In genomic region chr12:64222011-64222765, GRCh38 we compare ENCODE assay signal across 1 cellular context.
TF ChIP-seq lines count a peak whose summit lies in the region.

KICS2 (minus strand) TSS chr12:64222296; CDS start chr12:64222237, 59 bp downstream.

TF ChIP-seq in HEK293, 187 proteins besides CTCF, POLR2A, EP300 and RAD21 (continued from another document and continues in another):
- TF ChIP-seq KLF17 (tag by site-specific recombination; IDR thresholded peaks at IDR 0.05) (peak; percentile 85), ZNF148 (tag by site-specific recombination; IDR thresholded peaks at IDR 0.05; ENCODE audit: borderline replicate concordance) (no peak), ZFP37 (tag by site-specific recombination; IDR thresholded peaks at IDR 0.05) (peak; percentile 92; the same call in 1 of the 2 replicates), ZNF184 (tag by site-specific recombination; IDR thresholded peaks at IDR 0.05) (peak; percentile 79), ZNF202 (tag by site-specific recombination; IDR thresholded peaks at IDR 0.05; ENCODE audit: borderline replicate concordance) (no peak), ZNF157 (tag by site-specific recombination; IDR thresholded peaks at IDR 0.05) (no peak), KLF1 (tag by site-specific recombination; IDR thresholded peaks at IDR 0.05) (no peak), ZNF138 (tag by site-specific recombination; IDR thresholded peaks at IDR 0.05; ENCODE audit: borderline replicate concordance) (no peak), ZNF600 (tag by site-specific recombination; IDR thresholded peaks at IDR 0.05) (peak; percentile 92), ZNF423 (tag by site-specific recombination; IDR thresholded peaks at IDR 0.05) (no peak; the same call in 1 of the 2 replicates), BCL11A (tag by site-specific recombination; IDR thresholded peaks at IDR 0.05; ENCODE audit: low read depth) (no peak), ZNF2 (tag by site-specific recombination; IDR thresholded peaks at IDR 0.05) (no peak; the same call in 1 of the 2 replicates), GLIS2 (tag by site-specific recombination; IDR thresholded peaks at IDR 0.05) (peak; percentile 71), ZNF433 (tag by site-specific recombination; IDR thresholded peaks at IDR 0.05; ENCODE audit: low read depth) (no peak), HOXA7 (CRISPR knock-in tag; IDR thresholded peaks at IDR 0.05; ENCODE audit: borderline replicate concordance) (no peak), YY2 (tag by site-specific recombination; IDR thresholded peaks at IDR 0.05) (no peak), HOXD13 (CRISPR knock-in tag; IDR thresholded peaks at IDR 0.05; ENCODE audit: borderline replicate concordance) (no peak), WT1 (tag by site-specific recombination; IDR thresholded peaks at IDR 0.05) (0 out of 2 replicates have a peak, but pooled peaks have one; percentile 48), ZNF501 (tag by site-specific recombination; IDR thresholded peaks at IDR 0.05) (peak; percentile 79), MEIS1 (CRISPR knock-in tag; IDR thresholded peaks at IDR 0.05; ENCODE audit: borderline replicate concordance) (no peak), GFI1B (tag by site-specific recombination; IDR thresholded peaks at IDR 0.05) (peak; percentile 72; the same call in 1 of the 2 replicates), ZNF529 (tag by site-specific recombination; IDR thresholded peaks at IDR 0.05; ENCODE audit: insufficient replicate concordance) (no peak), ZNF776 (tag by site-specific recombination; IDR thresholded peaks at IDR 0.05; ENCODE audit: borderline replicate concordance) (no peak), ZNF214 (tag by site-specific recombination; IDR thresholded peaks at IDR 0.05; ENCODE audit: borderline replicate concordance) (no peak), ZNF692 (tag by site-specific recombination; IDR thresholded peaks at IDR 0.05) (peak; percentile 91), ZNF558 (tag by site-specific recombination; IDR thresholded peaks at IDR 0.05) (peak; percentile 60), ZNF112 (tag by site-specific recombination; IDR thresholded peaks at IDR 0.05) (no peak), ZNF274 (IDR thresholded peaks at IDR 0.05; ENCODE audit: low read length) (no peak), ZNF274 (tag by site-specific recombination; IDR thresholded peaks at IDR 0.05; ENCODE audit: borderline replicate concordance) (no peak), ZNF174 (tag by site-specific recombination; IDR thresholded peaks at IDR 0.05) (no peak), ZNF155 (tag by site-specific recombination; IDR thresholded peaks at IDR 0.05) (no peak), ZNF768 (tag by site-specific recombination; IDR thresholded peaks at IDR 0.05) (no peak), ZXDB (tag by site-specific recombination; IDR thresholded peaks at IDR 0.05) (peak; percentile 80), ZNF830 (tag by site-specific recombination; IDR thresholded peaks at IDR 0.05; ENCODE audit: low read depth) (no peak), REPIN1 (tag by site-specific recombination; IDR thresholded peaks at IDR 0.05; ENCODE audit: low read depth) (no peak; the same call in 1 of the 2 replicates), BCL11B (tag by site-specific recombination; IDR thresholded peaks at IDR 0.05; ENCODE audit: low read depth) (peak; percentile 35; the same call in 1 of the 2 replicates), EGR2 (tag by site-specific recombination; IDR thresholded peaks at IDR 0.05; ENCODE audit: low read depth) (no peak), KLF7 (tag by site-specific recombination; IDR thresholded peaks at IDR 0.05; ENCODE audit: borderline replicate concordance) (peak; percentile 25; the same call in 1 of the 2 replicates), ZSCAN23 (tag by site-specific recombination; IDR thresholded peaks at IDR 0.05) (no peak; the same call in 1 of the 2 replicates), ZNF629 (tag by site-specific recombination; IDR thresholded peaks at IDR 0.05) (peak; percentile 100), ZNF645 (tag by site-specific recombination; IDR thresholded peaks at IDR 0.05) (no peak), ZNF843 (tag by site-specific recombination; IDR thresholded peaks at IDR 0.05) (peak; percentile 69), ZNF366 (tag by site-specific recombination; conservative IDR thresholded peaks at IDR 0.05) (peak; percentile 77), FEZF1 (tag by site-specific recombination; IDR thresholded peaks at IDR 0.05) (peak; percentile 13; the same call in 1 of the 2 replicates), IKZF3 (tag by site-specific recombination; IDR thresholded peaks at IDR 0.05) (peak; percentile 84; the same call in 1 of the 2 replicates), ZNF10 (tag by site-specific recombination; IDR thresholded peaks at IDR 0.05) (0 out of 2 replicates have a peak, but pooled peaks have one; percentile 27), ZBTB21 (tag by site-specific recombination; IDR thresholded peaks at IDR 0.05) (peak; percentile 100), ZSCAN16 (tag by site-specific recombination; IDR thresholded peaks at IDR 0.05) (no peak), ZSCAN30 (tag by site-specific recombination; IDR thresholded peaks at IDR 0.05) (peak; percentile 57)
- TF ChIP-seq, protein P1, sequence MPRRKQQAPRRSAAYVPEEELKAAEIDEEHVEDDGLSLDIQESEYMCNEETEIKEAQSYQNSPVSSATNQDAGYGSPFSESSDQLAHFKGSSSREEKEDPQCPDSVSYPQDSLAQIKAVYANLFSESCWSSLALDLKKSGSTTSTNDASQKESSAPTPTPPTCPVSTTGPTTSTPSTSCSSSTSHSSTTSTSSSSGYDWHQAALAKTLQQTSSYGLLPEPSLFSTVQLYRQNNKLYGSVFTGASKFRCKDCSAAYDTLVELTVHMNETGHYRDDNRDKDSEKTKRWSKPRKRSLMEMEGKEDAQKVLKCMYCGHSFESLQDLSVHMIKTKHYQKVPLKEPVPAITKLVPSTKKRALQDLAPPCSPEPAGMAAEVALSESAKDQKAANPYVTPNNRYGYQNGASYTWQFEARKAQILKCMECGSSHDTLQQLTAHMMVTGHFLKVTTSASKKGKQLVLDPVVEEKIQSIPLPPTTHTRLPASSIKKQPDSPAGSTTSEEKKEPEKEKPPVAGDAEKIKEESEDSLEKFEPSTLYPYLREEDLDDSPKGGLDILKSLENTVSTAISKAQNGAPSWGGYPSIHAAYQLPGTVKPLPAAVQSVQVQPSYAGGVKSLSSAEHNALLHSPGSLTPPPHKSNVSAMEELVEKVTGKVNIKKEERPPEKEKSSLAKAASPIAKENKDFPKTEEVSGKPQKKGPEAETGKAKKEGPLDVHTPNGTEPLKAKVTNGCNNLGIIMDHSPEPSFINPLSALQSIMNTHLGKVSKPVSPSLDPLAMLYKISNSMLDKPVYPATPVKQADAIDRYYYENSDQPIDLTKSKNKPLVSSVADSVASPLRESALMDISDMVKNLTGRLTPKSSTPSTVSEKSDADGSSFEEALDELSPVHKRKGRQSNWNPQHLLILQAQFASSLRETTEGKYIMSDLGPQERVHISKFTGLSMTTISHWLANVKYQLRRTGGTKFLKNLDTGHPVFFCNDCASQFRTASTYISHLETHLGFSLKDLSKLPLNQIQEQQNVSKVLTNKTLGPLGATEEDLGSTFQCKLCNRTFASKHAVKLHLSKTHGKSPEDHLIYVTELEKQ (tag by site-specific recombination; IDR thresholded peaks at IDR 0.05; ENCODE audit: borderline replicate concordance), result peak; percentile 85; the same call in 1 of the 2 replicates
- TF ChIP-seq, protein P2, sequence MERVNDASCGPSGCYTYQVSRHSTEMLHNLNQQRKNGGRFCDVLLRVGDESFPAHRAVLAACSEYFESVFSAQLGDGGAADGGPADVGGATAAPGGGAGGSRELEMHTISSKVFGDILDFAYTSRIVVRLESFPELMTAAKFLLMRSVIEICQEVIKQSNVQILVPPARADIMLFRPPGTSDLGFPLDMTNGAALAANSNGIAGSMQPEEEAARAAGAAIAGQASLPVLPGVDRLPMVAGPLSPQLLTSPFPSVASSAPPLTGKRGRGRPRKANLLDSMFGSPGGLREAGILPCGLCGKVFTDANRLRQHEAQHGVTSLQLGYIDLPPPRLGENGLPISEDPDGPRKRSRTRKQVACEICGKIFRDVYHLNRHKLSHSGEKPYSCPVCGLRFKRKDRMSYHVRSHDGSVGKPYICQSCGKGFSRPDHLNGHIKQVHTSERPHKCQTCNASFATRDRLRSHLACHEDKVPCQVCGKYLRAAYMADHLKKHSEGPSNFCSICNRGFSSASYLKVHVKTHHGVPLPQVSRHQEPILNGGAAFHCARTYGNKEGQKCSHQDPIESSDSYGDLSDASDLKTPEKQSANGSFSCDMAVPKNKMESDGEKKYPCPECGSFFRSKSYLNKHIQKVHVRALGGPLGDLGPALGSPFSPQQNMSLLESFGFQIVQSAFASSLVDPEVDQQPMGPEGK (tag by site-specific recombination; IDR thresholded peaks at IDR 0.05), result peak; percentile 80
- TF ChIP-seq, protein P3, sequence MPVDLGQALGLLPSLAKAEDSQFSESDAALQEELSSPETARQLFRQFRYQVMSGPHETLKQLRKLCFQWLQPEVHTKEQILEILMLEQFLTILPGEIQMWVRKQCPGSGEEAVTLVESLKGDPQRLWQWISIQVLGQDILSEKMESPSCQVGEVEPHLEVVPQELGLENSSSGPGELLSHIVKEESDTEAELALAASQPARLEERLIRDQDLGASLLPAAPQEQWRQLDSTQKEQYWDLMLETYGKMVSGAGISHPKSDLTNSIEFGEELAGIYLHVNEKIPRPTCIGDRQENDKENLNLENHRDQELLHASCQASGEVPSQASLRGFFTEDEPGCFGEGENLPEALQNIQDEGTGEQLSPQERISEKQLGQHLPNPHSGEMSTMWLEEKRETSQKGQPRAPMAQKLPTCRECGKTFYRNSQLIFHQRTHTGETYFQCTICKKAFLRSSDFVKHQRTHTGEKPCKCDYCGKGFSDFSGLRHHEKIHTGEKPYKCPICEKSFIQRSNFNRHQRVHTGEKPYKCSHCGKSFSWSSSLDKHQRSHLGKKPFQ (tag by site-specific recombination; IDR thresholded peaks at IDR 0.05), result no peak
- TF ChIP-seq, protein P4, sequence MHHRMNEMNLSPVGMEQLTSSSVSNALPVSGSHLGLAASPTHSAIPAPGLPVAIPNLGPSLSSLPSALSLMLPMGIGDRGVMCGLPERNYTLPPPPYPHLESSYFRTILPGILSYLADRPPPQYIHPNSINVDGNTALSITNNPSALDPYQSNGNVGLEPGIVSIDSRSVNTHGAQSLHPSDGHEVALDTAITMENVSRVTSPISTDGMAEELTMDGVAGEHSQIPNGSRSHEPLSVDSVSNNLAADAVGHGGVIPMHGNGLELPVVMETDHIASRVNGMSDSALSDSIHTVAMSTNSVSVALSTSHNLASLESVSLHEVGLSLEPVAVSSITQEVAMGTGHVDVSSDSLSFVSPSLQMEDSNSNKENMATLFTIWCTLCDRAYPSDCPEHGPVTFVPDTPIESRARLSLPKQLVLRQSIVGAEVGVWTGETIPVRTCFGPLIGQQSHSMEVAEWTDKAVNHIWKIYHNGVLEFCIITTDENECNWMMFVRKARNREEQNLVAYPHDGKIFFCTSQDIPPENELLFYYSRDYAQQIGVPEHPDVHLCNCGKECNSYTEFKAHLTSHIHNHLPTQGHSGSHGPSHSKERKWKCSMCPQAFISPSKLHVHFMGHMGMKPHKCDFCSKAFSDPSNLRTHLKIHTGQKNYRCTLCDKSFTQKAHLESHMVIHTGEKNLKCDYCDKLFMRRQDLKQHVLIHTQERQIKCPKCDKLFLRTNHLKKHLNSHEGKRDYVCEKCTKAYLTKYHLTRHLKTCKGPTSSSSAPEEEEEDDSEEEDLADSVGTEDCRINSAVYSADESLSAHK (tag by site-specific recombination; IDR thresholded peaks at IDR 0.05), result peak; percentile 50; the same call in 1 of the 2 replicates
